19 cellular contexts compared by ENCODE assay signal in genomic region chr5:126009566-126009965, GRCh38.
DNase-seq lines count a peak whose midpoint lies in the region; ATAC-seq and TF ChIP-seq lines count a peak whose summit lies in the region.
"Had no signal": no experiment of that assay in that cellular context is flagged by ENCODE, and none has a peak within 500 bp of the region (broad histone marks: within the 10 kb centered on the region; RNA-seq: fewer than 3 reads in every experiment).

No MANE protein-coding gene starts in this region.

- H2BK12ac ChIP-seq in neuronal stem cell (ENCODE audit: low read length): no peak overlapping the region

- TF ChIP-seq CTCF in LNCaP clone FGC (IDR thresholded peaks at IDR 0.05; ENCODE audit: control insufficient read depth, extremely low read depth, insufficient read depth): no peak

- no peaks in the 10 kb centered on the region for H3K27me3 ChIP-seq in neuronal stem cell (ENCODE audit: control insufficient read depth in 3 of 3, insufficient read depth in 3 of 3, low read depth in 1 of 3, low read length in 3 of 3)
- H3K27me3 ChIP-seq: BE2C had no signal

- no peak overlapping the region for H3K27ac ChIP-seq in neuronal stem cell (replicated peaks; ENCODE audit: low read length)

- DNase-seq in NCI-H146 (lab: John Stamatoyannopoulos, UW) (peak; percentile 33), NCI-H146 treated with DMSO at 0.1 percent for 48 hours (lab: John Stamatoyannopoulos, UW; ENCODE audit: unreplicated experiment) (no peak), LNCaP clone FGC (ENCODE audit: low read depth) (peak; percentile 70), iPS DF 19.7 (ENCODE audit: low read depth, low spot score) (peak; percentile 93), neuronal stem cell (ENCODE audit: low spot score) (no peak), GM19238 (ENCODE audit: insufficient read length, low spot score) (no peak)
- DNase-seq: 8988T; BE2C; CD4-positive, alpha-beta T cell; DMS53; Karpas-422; MM.1S; NCI-H1092 treated with DMSO at 0.1 percent for 48 hours; NCI-H187 treated with DMSO at 0.1 percent for 48 hours; NCI-H2171; NCI-H446; NCI-H774 had no signal

- no peak overlapping the region for H3K23ac ChIP-seq in neuronal stem cell (ENCODE audit: low read depth, low read length, poor library complexity)

- H2BK120ac ChIP-seq in neuronal stem cell (ENCODE audit: low read depth, low read length): no peak overlapping the region

- peaks cover 3 to 10% of the 10 kb centered on the region in 2 donors for H3K4me1 ChIP-seq in neuronal stem cell (ENCODE audit: control insufficient read depth in 2 of 2, insufficient read depth in 1 of 2, low read depth in 1 of 2, low read length in 2 of 2)

- H2BK5ac ChIP-seq in neuronal stem cell (ENCODE audit: low read length): no peak overlapping the region

- no CpG with 5 or more reads among the region's 5 CpGs for WGBS in neuronal stem cell (ENCODE audit: extremely low coverage in 2 of 2, insufficient read length in 2 of 2, insufficient replicate concordance in 1 of 2), 2 donors

- H3K4ac ChIP-seq in neuronal stem cell (ENCODE audit: low read length): no peak overlapping the region

- no peak overlapping the region for H3K4me2 ChIP-seq in neuronal stem cell (ENCODE audit: insufficient read depth, low read length, poor library complexity, severe bottlenecking)

- H3K4me3 ChIP-seq in LNCaP clone FGC (ENCODE audit: low read depth, low read length) (no peak overlapping the region), neuronal stem cell (ENCODE audit: low read length in 2 of 2) (no peak overlapping the region)

- H2BK15ac ChIP-seq in neuronal stem cell (ENCODE audit: low read length): no peak overlapping the region

- H3K36me3 ChIP-seq in neuronal stem cell (replicated peaks in 1 of 2; ENCODE audit: control insufficient read depth in 2 of 2, insufficient read depth in 2 of 2, low read length in 2 of 2): no peaks in the 10 kb centered on the region
- H3K36me3 ChIP-seq: BE2C had no signal

- H3K9ac ChIP-seq in neuronal stem cell (ENCODE audit: low read depth, low read length, poor library complexity): no peak overlapping the region

- no peak overlapping the region for H4K8ac ChIP-seq in neuronal stem cell (ENCODE audit: low read depth, low read length)

- H3K14ac ChIP-seq in neuronal stem cell (ENCODE audit: low read length): no peak overlapping the region

- H3K9me3 ChIP-seq in neuronal stem cell (replicated peaks in 1 of 2; ENCODE audit: control insufficient read depth in 2 of 2, insufficient read depth in 1 of 2, low read depth in 1 of 2, low read length in 2 of 2): peaks cover 0 to 5% of the 10 kb centered on the region in 2 donors
- H3K9me3 ChIP-seq: BE2C had no signal

- H2AFZ ChIP-seq in neuronal stem cell (ENCODE audit: low read length): peak overlapping the region; percentile 65

- ATAC-seq in HG03025 (IDR thresholded peaks at IDR 0.05; ENCODE audit: low FRiP score, unreplicated experiment) (no peak), HG02870 (IDR thresholded peaks at IDR 0.05; ENCODE audit: unreplicated experiment) (no peak)

- H3K18ac ChIP-seq in neuronal stem cell (ENCODE audit: low read length): no peak overlapping the region

- no peak overlapping the region for H2AK5ac ChIP-seq in neuronal stem cell (ENCODE audit: low read depth, low read length)

- no peaks in the 10 kb centered on the region for H3K79me1 ChIP-seq in neuronal stem cell (ENCODE audit: low read depth, low read length)

- no peak overlapping the region for H4K91ac ChIP-seq in neuronal stem cell (ENCODE audit: low read depth, low read length, poor library complexity)

Comparison
In these comparisons a context has a peak if more than half of its experiments do, and no peak if none do; other contexts are left out.
1. DNase-seq: peak in NCI-H146 (single experiment), LNCaP clone FGC (single experiment) and iPS DF 19.7 (single experiment); none in NCI-H146 treated with DMSO at 0.1 percent for 48 hours (single experiment), neuronal stem cell (single experiment) and GM19238 (single experiment).